ENCODE assay signal across 20 cellular contexts in genomic region chr7:139811106-139811505, GRCh38. TPM values are rescaled to one million over a fixed set of nuclear protein-coding genes. Genes with fewer than 3 reads are reported as not detected.
A peak's percentile ranks its signal among the peaks of the same experiment; 100 is the strongest.
DNase-seq lines count a peak whose midpoint lies in the region; ATAC-seq, FAIRE-seq and TF ChIP-seq lines count a peak whose summit lies in the region.
"Had no signal": no experiment of that assay in that cellular context is flagged by ENCODE, and none has a peak within 500 bp of the region (broad histone marks: within the 10 kb centered on the region; RNA-seq: fewer than 3 reads in every experiment).

No MANE protein-coding gene starts in this region.

- intact Hi-C loops in PC-9 (cut with micrococcal nuclease; ENCODE audit: unreplicated experiment), result no loop called here

- FAIRE-seq in GM12891 (lab: Jason Lieb, UNC), result no peak
- FAIRE-seq: K562 had no signal

- H3F3A ChIP-seq in PC-9 (ENCODE audit: insufficient read depth, low read depth), result no peaks in the 10 kb centered on the region

- no peaks in the 10 kb centered on the region for H3K36me3 Mint-ChIP-seq in activated naive CD8-positive, alpha-beta T cell treated with anti-CD3 and anti-CD28 coated beads, Interleukin-2, amount 50 U/mL, for 24 hours (ENCODE audit: low read depth)
- peaks cover 6% of the 10 kb centered on the region for H3K36me3 Mint-ChIP-seq in activated naive CD8-positive, alpha-beta T cell treated with anti-CD3 and anti-CD28 coated beads for 36 hours
- no peaks in the 10 kb centered on the region for H3K36me3 Mint-ChIP-seq in activated T-helper 17 cell treated with anti-CD3 and anti-CD28 coated beads, Interleukin-2, amount 50 U/mL, for 72 hours (ENCODE audit: low read depth)

- CTCF ChIA-PET in PC-9 (lab: Charles Lee), result interaction anchor here (0.6 kb wide), 1 partner anchor 405 kb away, joined by 3 read pairs; no protein-coding TSS in a partner anchor

- no peaks in the 10 kb centered on the region for H3K4me1 ChIP-seq in PC-9 (replicated peaks; ENCODE audit: insufficient read depth)
- H3K4me1 ChIP-seq: colonic mucosa, gastroesophageal sphincter, left ventricle myocardium inferior had no signal

- H3K9me3 ChIP-seq in PC-9 (ENCODE audit: insufficient read depth, low read depth), result peaks cover 6% of the 10 kb centered on the region; the same call in 1 of the 2 replicates
- H3K9me3 ChIP-seq: colonic mucosa, gastroesophageal sphincter, left ventricle myocardium inferior, ovary had no signal

- POLR2A ChIA-PET in PC-9 (lab: Charles Lee; ENCODE audit: unreplicated experiment), result no interaction called here

- peak overlapping the region; percentile 10 for H3K27ac Mint-ChIP-seq in activated naive CD8-positive, alpha-beta T cell treated with anti-CD3 and anti-CD28 coated beads, Interleukin-2, amount 50 U/mL, for 24 hours
- H3K27ac Mint-ChIP-seq in activated naive CD8-positive, alpha-beta T cell treated with anti-CD3 and anti-CD28 coated beads for 36 hours, result no peak overlapping the region
- no peak overlapping the region for H3K27ac Mint-ChIP-seq in activated T-helper 17 cell treated with anti-CD3 and anti-CD28 coated beads, Interleukin-2, amount 50 U/mL, for 72 hours
- H3K27ac Mint-ChIP-seq: GM23338 had no signal

- H3K4me2 ChIP-seq in PC-9, result no peak overlapping the region
- H3K4me2 ChIP-seq: GM23338 had no signal

- H3K27ac ChIP-seq in PC-9, result no peak overlapping the region
- H3K27ac ChIP-seq: colonic mucosa, gastroesophageal sphincter, left ventricle myocardium inferior, ovary had no signal

- no peaks in the 10 kb centered on the region for H3K79me2 ChIP-seq in PC-9 (ENCODE audit: low read depth)

- no peak for TF ChIP-seq POLR2A in GM12891 (IDR thresholded peaks at IDR 0.05; ENCODE audit: low read depth, low read length)

- H3K4me3 Mint-ChIP-seq in activated naive CD8-positive, alpha-beta T cell treated with anti-CD3 and anti-CD28 coated beads, Interleukin-2, amount 50 U/mL, for 24 hours, result no peak overlapping the region
- H3K4me3 Mint-ChIP-seq in activated naive CD8-positive, alpha-beta T cell treated with anti-CD3 and anti-CD28 coated beads for 36 hours, result no peak overlapping the region
- no peak overlapping the region for H3K4me3 Mint-ChIP-seq in activated T-helper 17 cell treated with anti-CD3 and anti-CD28 coated beads, Interleukin-2, amount 50 U/mL, for 72 hours
- H3K4me3 Mint-ChIP-seq: GM23338 had no signal

- BruUV-seq in PC-9 (replicated peaks; lab: Mats Ljungman, UMichigan), result no TSS peak

- peaks cover 3% of the 10 kb centered on the region for H3K27me3 Mint-ChIP-seq in activated naive CD8-positive, alpha-beta T cell treated with anti-CD3 and anti-CD28 coated beads, Interleukin-2, amount 50 U/mL, for 24 hours
- H3K27me3 Mint-ChIP-seq in activated naive CD8-positive, alpha-beta T cell treated with anti-CD3 and anti-CD28 coated beads for 36 hours, result peaks cover 5% of the 10 kb centered on the region
- no peaks in the 10 kb centered on the region for H3K27me3 Mint-ChIP-seq in activated T-helper 17 cell treated with anti-CD3 and anti-CD28 coated beads, Interleukin-2, amount 50 U/mL, for 72 hours

- peaks cover 11% of the 10 kb centered on the region for H3K9me3 Mint-ChIP-seq in activated naive CD8-positive, alpha-beta T cell treated with anti-CD3 and anti-CD28 coated beads, Interleukin-2, amount 50 U/mL, for 24 hours
- peaks cover 1% of the 10 kb centered on the region for H3K9me3 Mint-ChIP-seq in activated naive CD8-positive, alpha-beta T cell treated with anti-CD3 and anti-CD28 coated beads for 36 hours
- peaks cover 3% of the 10 kb centered on the region for H3K9me3 Mint-ChIP-seq in activated T-helper 17 cell treated with anti-CD3 and anti-CD28 coated beads, Interleukin-2, amount 50 U/mL, for 72 hours

- H3K4me3 ChIP-seq in PC-9, result no peak overlapping the region
- H3K4me3 ChIP-seq: colonic mucosa, gastroesophageal sphincter, GM23338, K562, left ventricle myocardium inferior, ovary had no signal

- TF ChIP-seq CTCF in PC-9 (conservative IDR thresholded peaks at IDR 0.05), result no peak

- peaks cover 16% of the 10 kb centered on the region for H3K4me1 Mint-ChIP-seq in activated naive CD8-positive, alpha-beta T cell treated with anti-CD3 and anti-CD28 coated beads, Interleukin-2, amount 50 U/mL, for 24 hours
- peaks cover 6% of the 10 kb centered on the region for H3K4me1 Mint-ChIP-seq in activated naive CD8-positive, alpha-beta T cell treated with anti-CD3 and anti-CD28 coated beads for 36 hours
- peaks cover 8% of the 10 kb centered on the region for H3K4me1 Mint-ChIP-seq in activated T-helper 17 cell treated with anti-CD3 and anti-CD28 coated beads, Interleukin-2, amount 50 U/mL, for 72 hours
- H3K4me1 Mint-ChIP-seq: GM23338 had no signal

- peak; percentile 92 for ATAC-seq in activated naive CD8-positive, alpha-beta T cell treated with anti-CD3 and anti-CD28 coated beads, Interleukin-2, amount 50 U/mL, for 24 hours
- peak; percentile 98 for ATAC-seq in activated T-helper 17 cell treated with anti-CD3 and anti-CD28 coated beads, Interleukin-2, amount 50 U/mL, for 72 hours (replicated peaks)
- ATAC-seq: gastroesophageal sphincter, GM23338, K562, sciatic nerve had no signal

- no peaks in the 10 kb centered on the region for H4K20me1 ChIP-seq in PC-9 (ENCODE audit: insufficient read depth)

- peaks cover 1% of the 10 kb centered on the region; the same call in 1 of the 2 replicates for H3K27me3 ChIP-seq in PC-9 (ENCODE audit: insufficient read depth, low read depth)
- H3K27me3 ChIP-seq: colonic mucosa, gastroesophageal sphincter, ovary had no signal

- H3K36me3 ChIP-seq in PC-9 (ENCODE audit: low read depth), result no peaks in the 10 kb centered on the region
- H3K36me3 ChIP-seq: colonic mucosa, gastroesophageal sphincter, left ventricle myocardium inferior, ovary had no signal

- no peaks in the 10 kb centered on the region for H3K9me2 ChIP-seq in PC-9 (ENCODE audit: insufficient read depth)

- no peak overlapping the region for H2AFZ ChIP-seq in PC-9
- H2AFZ ChIP-seq: GM23338 had no signal

- DNase-seq in activated naive CD8-positive, alpha-beta T cell treated with anti-CD3 and anti-CD28 coated beads, Interleukin-2, amount 50 U/mL, for 24 hours, result no peak
- DNase-seq in activated naive CD8-positive, alpha-beta T cell treated with anti-CD3 and anti-CD28 coated beads for 36 hours, result no peak
- DNase-seq in Kasumi-1 (lab: John Stamatoyannopoulos, UW) (peak; percentile 78 to 83), GM12891 (ENCODE audit: insufficient read length, low spot score) (no peak), DMS153 treated with DMSO at 0.1 percent for 48 hours (lab: John Stamatoyannopoulos, UW; ENCODE audit: unreplicated experiment) (no peak), PC-9 (no peak)
- DNase-seq: activated naive CD4-positive, alpha-beta T cell treated with Interleukin-2 at 50 U/mL for 16 hours; Calu3; colonic mucosa; left ventricle myocardium inferior; NCI-H1417 treated with DMSO at 0.1 percent for 48 hours; NCI-H2171 treated with DMSO at 0.1 percent for 48 hours; ovary; stimulated activated CD4-positive, alpha-beta T cell treated with anti-CD3 and anti-CD28 coated beads, Interleukin-2, amount 100 ng/mL, for 24 hours; substantia nigra had no signal

TF ChIP-seq in GM12891, 5 proteins besides CTCF, POLR2A, EP300 and RAD21:
- TF ChIP-seq POLR2AphosphoS5 (IDR thresholded peaks at IDR 0.05; ENCODE audit: low read depth, low read length) (no peak), PAX5 (IDR thresholded peaks at IDR 0.05; ENCODE audit: insufficient read depth, low read length, severe bottlenecking) (no peak)

RNA-seq across cellular contexts. Expression of gene TBXAS1, which starts 18.0 kb away (rescaled TPM):
- 1 to 10 TPM; 1.5 to 1.8 TPM for total RNA-seq in activated naive CD8-positive, alpha-beta T cell treated with anti-CD3 and anti-CD28 coated beads for 36 hours
- 10 to 100 TPM; 17.8 to 22.0 TPM for total RNA-seq in activated T-helper 17 cell treated with anti-CD3 and anti-CD28 coated beads, Interleukin-2, amount 50 U/mL, for 72 hours
- 16.5 TPM for polyA plus RNA-seq in GM12891 (2012; ENCODE audit: low read depth, missing spikeins)
- 0.58 and 2.2 TPM in 2 replicates for total RNA-seq in PC-9 (2021)
- total RNA-seq: GM23338 had no signal

RNA-seq across cellular contexts. Expression of gene HIPK2, which starts 33.3 kb away (rescaled TPM):
- total RNA-seq in activated naive CD8-positive, alpha-beta T cell treated with anti-CD3 and anti-CD28 coated beads for 36 hours, result 10 to 100 TPM; 15.4 to 16.1 TPM
- 10 to 100 TPM; 44.2 to 46.9 TPM for total RNA-seq in activated T-helper 17 cell treated with anti-CD3 and anti-CD28 coated beads, Interleukin-2, amount 50 U/mL, for 72 hours
- 14.2 TPM for polyA plus RNA-seq in GM12891 (2012; ENCODE audit: low read depth, missing spikeins)
- 23.9 and 35.2 TPM in 2 replicates for total RNA-seq in PC-9 (2021)

Comparison
In these comparisons a context has a peak if more than half of its experiments do, and no peak if none do; other contexts are left out.
1. DNase-seq: peak in Kasumi-1 (2 of 2); none in activated naive CD8-positive, alpha-beta T cell treated with anti-CD3 and anti-CD28 coated beads, Interleukin-2, amount 50 U/mL, for 24 hours (single experiment), activated naive CD8-positive, alpha-beta T cell treated with anti-CD3 and anti-CD28 coated beads for 36 hours (single experiment), GM12891 (single experiment), DMS153 treated with DMSO at 0.1 percent for 48 hours (single experiment) and PC-9 (0 of 2).